8 cellular contexts compared by ENCODE assay signal in genomic region chr1:212669102-212669501, GRCh38.
A peak's percentile ranks its signal among the peaks of the same experiment; 100 is the strongest.
DNase-seq lines count a peak whose midpoint lies in the region; TF ChIP-seq lines count a peak whose summit lies in the region.
"Had no signal": no experiment of that assay in that cellular context is flagged by ENCODE, and none has a peak within 500 bp of the region (broad histone marks: within the 10 kb centered on the region; RNA-seq: fewer than 3 reads in every experiment).

No MANE protein-coding gene starts in this region.

- H4K20me1 ChIP-seq in Loucy (ENCODE audit: insufficient read depth, low read length, poor library complexity, severe bottlenecking): no peaks in the 10 kb centered on the region

- no peak overlapping the region for H3K27ac ChIP-seq in effector memory CD4-positive, alpha-beta T cell (ENCODE audit: insufficient read depth, low read length, poor library complexity, severe bottlenecking)

- H3K9me3 Mint-ChIP-seq in nephron progenitor cell: no peaks in the 10 kb centered on the region

- DNase-seq in GM10266 (ENCODE audit: extremely low spot score) (no peak), astrocyte of the spinal cord (ENCODE audit: low read depth, low spot score) (no peak), nephron progenitor cell (no peak), NCI-H1417 treated with DMSO at 0.1 percent for 48 hours (lab: John Stamatoyannopoulos, UW) (no peak), NCI-H2171 treated with DMSO at 0.1 percent for 48 hours (lab: John Stamatoyannopoulos, UW) (no peak)
- DNase-seq in effector memory CD4-positive, alpha-beta T cell: no peak
- DNase-seq: NCI-H187 had no signal

- H3K9me3 ChIP-seq in Loucy (ENCODE audit: insufficient read depth, low read depth, low read length): no peaks in the 10 kb centered on the region
- H3K9me3 ChIP-seq in effector memory CD4-positive, alpha-beta T cell (ENCODE audit: control insufficient read depth, low read length): no peaks in the 10 kb centered on the region

- H3K9ac ChIP-seq in Loucy (ENCODE audit: low read depth, low read length, poor library complexity, severe bottlenecking): no peak overlapping the region

- no peak overlapping the region for H3K27ac Mint-ChIP-seq in nephron progenitor cell

- peaks cover 2% of the 10 kb centered on the region; the same call in 1 of the 2 replicates for H3F3A ChIP-seq in Loucy (ENCODE audit: low read depth)

- H3K27me3 Mint-ChIP-seq in nephron progenitor cell (ENCODE audit: low read depth, poor library complexity): peaks cover 12% of the 10 kb centered on the region

- peak overlapping the region; percentile 36; the same call in 1 of the 2 replicates for H2AFZ ChIP-seq in Loucy (ENCODE audit: low read length)

- peak; percentile 7 for TF ChIP-seq CTCF in GM10266 (IDR thresholded peaks at IDR 0.05; ENCODE audit: control insufficient read depth, insufficient read depth, low read depth, missing control alignments)
- TF ChIP-seq CTCF in Loucy (conservative IDR thresholded peaks at IDR 0.05; ENCODE audit: low read length): peak; percentile 79
- peak; percentile 33 for TF ChIP-seq CTCF in astrocyte of the spinal cord (IDR thresholded peaks at IDR 0.05; ENCODE audit: low read depth, low read length)
- peak; percentile 20 for TF ChIP-seq CTCF in nephron progenitor cell (IDR thresholded peaks at IDR 0.05)

- H3K36me3 Mint-ChIP-seq in nephron progenitor cell (ENCODE audit: low read depth): no peaks in the 10 kb centered on the region

- in situ Hi-C loops in astrocyte of the spinal cord (cut with HindIII; ENCODE audit: low sequenced_read_pairs): no loop called here

- H3K27me3 ChIP-seq in Loucy (ENCODE audit: insufficient read depth, low read length, poor library complexity, severe bottlenecking): no peaks in the 10 kb centered on the region
- H3K27me3 ChIP-seq in effector memory CD4-positive, alpha-beta T cell (replicated peaks; ENCODE audit: control insufficient read depth, insufficient read depth, low read length, poor library complexity, severe bottlenecking): no peaks in the 10 kb centered on the region

- H3K36me3 ChIP-seq in Loucy (ENCODE audit: insufficient read depth, low read length): no peaks in the 10 kb centered on the region
- no peaks in the 10 kb centered on the region for H3K36me3 ChIP-seq in effector memory CD4-positive, alpha-beta T cell (ENCODE audit: control insufficient read depth, insufficient read depth, low read length)

- no peak overlapping the region for H3K4me2 ChIP-seq in Loucy (ENCODE audit: low read depth, low read length, poor library complexity, severe bottlenecking)

- H3K4me1 ChIP-seq in Loucy (ENCODE audit: insufficient read depth, low read length, poor library complexity, severe bottlenecking): peaks cover 37% of the 10 kb centered on the region
- peaks cover 3% of the 10 kb centered on the region for H3K4me1 ChIP-seq in effector memory CD4-positive, alpha-beta T cell (ENCODE audit: control insufficient read depth, insufficient read depth, low read length, poor library complexity, severe bottlenecking)

- no peak overlapping the region for H3K4me3 Mint-ChIP-seq in nephron progenitor cell

- H3K79me2 ChIP-seq in Loucy (ENCODE audit: insufficient read depth, low read length): no peaks in the 10 kb centered on the region

- H3K4me3 ChIP-seq in Loucy (ENCODE audit: low read length, poor library complexity, severe bottlenecking) (no peak overlapping the region), astrocyte of the spinal cord (ENCODE audit: low read depth, low read length) (no peak overlapping the region)
- H3K4me3 ChIP-seq in effector memory CD4-positive, alpha-beta T cell (ENCODE audit: insufficient read depth, low read depth, low read length, poor library complexity, severe bottlenecking): no peak overlapping the region

- H3K4me1 Mint-ChIP-seq in nephron progenitor cell: peaks cover 31% of the 10 kb centered on the region

- no peaks in the 10 kb centered on the region for H3K9me2 ChIP-seq in Loucy (replicated peaks; ENCODE audit: low read depth, low read length)

Comparison
In these comparisons a context has a peak if more than half of its experiments do, and no peak if none do; other contexts are left out.
1. CTCF ChIP-seq: peak in every context shown above with its lines; median percentile 79 in Loucy; 33 in astrocyte of the spinal cord; 20 in nephron progenitor cell; 7 in GM10266.